In genomic region chr5:96288166-96288844, GRCh38 we compare ENCODE assay signal across 18 cellular contexts.
DNase-seq lines count a peak whose midpoint lies in the region; ATAC-seq, FAIRE-seq and TF ChIP-seq lines count a peak whose summit lies in the region.
"Had no signal": no experiment of that assay in that cellular context is flagged by ENCODE, and none has a peak within 500 bp of the region (broad histone marks: within the 10 kb centered on the region; RNA-seq: fewer than 3 reads in every experiment).

No MANE protein-coding gene starts in this region.

- POLR2A ChIA-PET in A549 (lab: Yijun Ruan, JAX), result no interaction called here

- no peak for TF ChIP-seq POLR2A in A549 (IDR thresholded peaks at IDR 0.05; ENCODE audit: low read length)

- no peaks in the 10 kb centered on the region for H3K79me2 ChIP-seq in mammary epithelial cell (ENCODE audit: insufficient read depth, low read length)

- CTCF ChIA-PET in A549 (lab: Yijun Ruan, JAX), result no interaction called here
- CTCF ChIA-PET in mammary epithelial cell (lab: Charles Lee; ENCODE audit: low non-redundant PET), result no interaction called here

- no peak for ATAC-seq in A549
- ATAC-seq in left lobe of liver, result peak; percentile 23
- ATAC-seq in HG03139 (IDR thresholded peaks at IDR 0.05; ENCODE audit: unreplicated experiment), result no peak
- ATAC-seq: CD8-positive, alpha-beta T cell; mucosa of descending colon; PC-3 had no signal

- no peak for TF ChIP-seq RAD21 in A549 (conservative IDR thresholded peaks at IDR 0.05 in 1 of 2, IDR thresholded peaks at IDR 0.05 in 1 of 2)

- dilution Hi-C loops in mammary epithelial cell (cut with HindIII; ENCODE audit: low sequenced_read_pairs), result no loop called here

- TF ChIP-seq CTCF in A549 (IDR thresholded peaks at IDR 0.05), result no peak
- TF ChIP-seq CTCF in GM12865 (IDR thresholded peaks at IDR 0.05; ENCODE audit: insufficient read depth, low read depth, low read length, missing control alignments), result no peak
- no peak for TF ChIP-seq CTCF in mammary epithelial cell (conservative IDR thresholded peaks at IDR 0.05 in 1 of 2, IDR thresholded peaks at IDR 0.05 in 1 of 2; ENCODE audit: extremely low read depth in 1 of 2, insufficient read depth in 1 of 2, low read depth in 1 of 2, low read length in 2 of 2)

- peak overlapping the region; percentile 49 for H2AFZ ChIP-seq in mammary epithelial cell (ENCODE audit: low read depth, low read length)

- WGBS in A549 (ENCODE audit: missing lambda C conversion rate), result 86% methylated on average over 3 of the region's 3 CpGs
- WGBS in mammary epithelial cell (ENCODE audit: low coverage, missing lambda C conversion rate), result 85% methylated on average over 3 of the region's 3 CpGs

- in situ Hi-C loops in mammary epithelial cell (cut with MboI; ENCODE audit: low sequenced_read_pairs in 2 of 2), result no loop called here

- no peak for TF ChIP-seq EP300 in A549 (IDR thresholded peaks at IDR 0.05)

- H3K4me1 ChIP-seq in A549, result peaks cover 14% of the 10 kb centered on the region
- H3K4me1 ChIP-seq in mammary epithelial cell (ENCODE audit: insufficient read depth, low read length), result peaks cover 12% of the 10 kb centered on the region
- H3K4me1 ChIP-seq: ascending aorta had no signal

- peak overlapping the region; percentile 6; the same call in 2 of the 3 replicates for H3K4me2 ChIP-seq in A549
- H3K4me2 ChIP-seq in mammary epithelial cell (ENCODE audit: insufficient read depth, low read depth, low read length), result peak overlapping the region; percentile 7

- no peak for FAIRE-seq in A549 (lab: Jason Lieb, UNC)

- no peak for DNase-seq in A549 (ENCODE audit: low read depth in 1 of 2, low spot score in 1 of 2)
- DNase-seq in GM12865 (ENCODE audit: low read depth), result peak; percentile 31
- no peak for DNase-seq in mammary epithelial cell
- DNase-seq in left lobe of liver (ENCODE audit: low spot score), result no peak
- DNase-seq in A172 (ENCODE audit: low spot score), result no peak
- DNase-seq in GF-D8 (lab: John Stamatoyannopoulos, UW), result no peak
- DNase-seq in activated CD4-positive, alpha-beta T cell treated with anti-CD3 and anti-CD28 coated beads for 1 hour, result no peak
- DNase-seq: activated T-cell treated with anti-CD3 and anti-CD28 coated beads, Interleukin-2, amount 50 U/mL, for 4 hours; CD8-positive, alpha-beta T cell; DMS53; mucosa of descending colon; NCI-H1105; NCI-H526; T-helper 9 cell had no signal

- no peak overlapping the region for H3K9ac ChIP-seq in mammary epithelial cell (ENCODE audit: insufficient read depth, low read length)

- H3K36me3 ChIP-seq in mammary epithelial cell (ENCODE audit: insufficient read depth, low read length), result no peaks in the 10 kb centered on the region
- H3K36me3 ChIP-seq: ascending aorta, neutrophil had no signal

- no peaks in the 10 kb centered on the region for H3K27me3 ChIP-seq in mammary epithelial cell (ENCODE audit: insufficient read depth, low read length)
- H3K27me3 ChIP-seq: ascending aorta, neutrophil had no signal

- H3K4me3 ChIP-seq in A549 (no peak overlapping the region), GM12865 (ENCODE audit: low read depth, low read length) (no peak overlapping the region), mammary epithelial cell (replicated peaks in 1 of 3; ENCODE audit: insufficient read depth in 1 of 3, low read depth in 2 of 3, low read length in 3 of 3) (no peak overlapping the region)
- H3K4me3 ChIP-seq: ascending aorta, mucosa of descending colon had no signal

- intact Hi-C loops in mammary epithelial cell (cut with micrococcal nuclease), result loop anchor here (2.0 kb wide), 1 partner anchor 32 kb away; no protein-coding TSS in a partner anchor

- 0 out of 3 replicates have a peak, but pooled peaks cover 5% of the 10 kb centered on the region for H3K9me3 ChIP-seq in A549
- peaks cover 3% of the 10 kb centered on the region for H3K9me3 ChIP-seq in mammary epithelial cell (replicated peaks; ENCODE audit: insufficient read depth, low read length)
- H3K9me3 ChIP-seq: ascending aorta, mucosa of descending colon, neutrophil had no signal

- H3K27ac ChIP-seq in A549 (0 out of 6 replicates have a peak overlapping the region, but pooled peaks have one; percentile 4 to 22), mammary epithelial cell (ENCODE audit: insufficient read depth, low read depth, low read length) (peak overlapping the region; percentile 19)
- H3K27ac ChIP-seq: ascending aorta, neutrophil had no signal

- BruUV-seq in mammary epithelial cell (replicated peaks; lab: Mats Ljungman, UMichigan), result no TSS peak

- no peaks in the 10 kb centered on the region for H4K20me1 ChIP-seq in mammary epithelial cell (ENCODE audit: insufficient read depth, low read length)

TF ChIP-seq in A549, 52 proteins besides CTCF, POLR2A, EP300 and RAD21:
- TF ChIP-seq ZSCAN20 (CRISPR knock-in tag; IDR thresholded peaks at IDR 0.05) (no peak), HES2 (IDR thresholded peaks at IDR 0.05) (peak; percentile 9; the same call in 1 of the 2 replicates), NFE2L2 (conservative IDR thresholded peaks at IDR 0.05; ENCODE audit: low read length) (no peak)
